Comparison of ENCODE assay signal across 14 cellular contexts in the genomic region with DNA sequence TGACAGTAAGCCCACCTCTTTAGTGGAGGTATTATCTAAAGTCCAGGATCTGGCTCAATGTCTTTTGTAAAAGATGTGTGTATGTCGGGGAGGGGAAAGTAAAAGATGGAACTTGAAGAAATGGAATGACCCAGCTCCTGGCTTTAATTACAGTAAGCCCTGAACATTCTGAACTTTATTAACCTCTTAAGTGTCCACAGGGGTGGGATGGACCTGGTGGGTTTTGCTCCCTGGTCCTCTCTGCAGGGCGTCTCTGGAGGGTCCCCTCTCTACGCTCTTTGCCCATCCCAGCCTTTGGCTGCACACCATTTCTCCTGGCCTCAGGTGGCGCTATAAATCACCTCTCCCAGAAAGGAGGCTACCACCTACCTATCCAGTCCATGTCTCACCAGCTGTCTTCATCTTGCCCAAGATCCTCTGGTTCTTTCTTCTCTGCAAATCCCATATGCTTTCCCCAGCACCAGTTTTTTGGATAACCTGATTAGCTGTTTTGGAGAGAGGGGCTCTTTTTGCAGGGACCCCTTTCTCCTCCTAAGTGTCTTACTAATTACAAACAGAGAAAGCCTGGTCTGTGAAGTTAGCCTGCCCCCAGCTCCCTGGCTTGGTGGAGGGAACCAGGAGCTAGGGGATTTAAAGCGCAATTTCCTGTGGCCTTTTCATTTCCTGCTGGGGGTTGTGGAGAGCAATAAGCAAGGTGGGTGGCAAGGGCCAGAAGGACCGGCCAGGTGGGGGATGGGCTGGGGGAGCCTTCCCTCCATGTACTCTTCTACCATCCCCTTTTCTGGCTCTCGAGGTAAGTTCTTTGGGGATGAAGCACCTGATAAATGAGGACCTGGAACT. TPM values are rescaled to one million over a fixed set of nuclear protein-coding genes. Genes with fewer than 3 reads are reported as not detected.
DNase-seq lines count a peak whose midpoint lies in the region; ATAC-seq and TF ChIP-seq lines count a peak whose summit lies in the region.
"Had no signal": no experiment of that assay in that cellular context is flagged by ENCODE, and none has a peak within 500 bp of the region (broad histone marks: within the 10 kb centered on the region; RNA-seq: fewer than 3 reads in every experiment).

No MANE protein-coding gene starts in this region.

- TF ChIP-seq RAD21 in HCT116 (IDR thresholded peaks at IDR 0.05; ENCODE audit: low read depth) = no peak

- no peaks in the 10 kb centered on the region for H3K79me2 ChIP-seq in HCT116 (ENCODE audit: insufficient read depth, low read length)

- H3K4me1 ChIP-seq in HCT116 (ENCODE audit: control insufficient read depth in 1 of 2, insufficient read depth in 2 of 2, low read length in 2 of 2) = peaks cover 3 to 13% of the 10 kb centered on the region in 2 experiments; a peak in 3 of 4 replicates
- H3K4me1 ChIP-seq in transverse colon = peaks cover 12 to 24% (median 17%) of the 10 kb centered on the region in 4 donors

- POLR2A ChIA-PET in HCT116 (lab: Charles Lee) = no interaction called here

- TF ChIP-seq EP300 in transverse colon (IDR thresholded peaks at IDR 0.05; ENCODE audit: low read depth) = no peak

- WGBS in transverse colon (ENCODE audit: low coverage in 1 of 2), 2 donors = 58 to 63% methylated on average over 4 to 7 of the region's 7 CpGs

- in situ Hi-C loops in G401 (cut with HindIII; ENCODE audit: low sequenced_read_pairs) = no loop called here
- in situ Hi-C loops in transverse colon (cut with MboI; ENCODE audit: low pct_ligation_motif_present in 1 of 4, low pct_unique_long_range_greater_than_20kb in 1 of 4, low sequenced_read_pairs in 3 of 4) = loop anchor here in 1 of 4 donors (25.0 kb wide), 1 partner anchor 432 kb away; a partner anchor contains a TSS

- H4K20me1 ChIP-seq in HCT116 (ENCODE audit: insufficient read depth) = no peaks in the 10 kb centered on the region

- H3K4me2 ChIP-seq in HCT116 (ENCODE audit: low read length) = no peak overlapping the region

- TF ChIP-seq CTCF in HCT116 (IDR thresholded peaks at IDR 0.05 in 2 of 3, conservative IDR thresholded peaks at IDR 0.05 in 1 of 3; ENCODE audit: borderline replicate concordance in 1 of 3, insufficient read depth in 1 of 3, low read depth in 2 of 3, low read length in 2 of 3) (peak in 2 of 3 experiments; percentile 29 to 34; a peak in 3 of 6 replicates), WERI-Rb-1 (IDR thresholded peaks at IDR 0.05; ENCODE audit: low read depth, low read length) (peak; percentile 57; the same call in 1 of the 2 replicates), transverse colon (IDR thresholded peaks at IDR 0.05) (no peak)

- CTCF ChIA-PET in HCT116 (lab: Charles Lee) = interaction anchor here (1.0 to 4.0 kb wide), 3 partner anchors 10 to 453 kb away, joined by 3 to 70 read pairs (median 11); no protein-coding TSS in a partner anchor

- intact Hi-C loops in HCT116 (cut with micrococcal nuclease) (no loop called here), transverse colon (cut with DNase I; ENCODE audit: low total_unique reads) (no loop called here)

- H3K4me3 ChIP-seq in HCT116 (replicated peaks in 1 of 2; ENCODE audit: low read depth in 1 of 2, low read length in 2 of 2) = no peak overlapping the region
- H3K4me3 ChIP-seq in WERI-Rb-1 (ENCODE audit: low read depth, low read length) = no peak overlapping the region
- no peak overlapping the region for H3K4me3 ChIP-seq in transverse colon
- H3K4me3 ChIP-seq: body of pancreas had no signal

- H3K27me3 ChIP-seq in HCT116 (ENCODE audit: insufficient read depth, low read length) (peaks cover 6% of the 10 kb centered on the region; the same call in 1 of the 2 replicates), WERI-Rb-1 (ENCODE audit: insufficient read depth, low read depth, severe bottlenecking) (no peaks in the 10 kb centered on the region), transverse colon (peaks cover 95% of the 10 kb centered on the region)
- H3K27me3 ChIP-seq: body of pancreas had no signal

- 0 out of 2 replicates have a peak, but pooled peaks have one; percentile 33 for ATAC-seq in HCT116
- ATAC-seq: effector memory CD8-positive, alpha-beta T cell had no signal

- DNase-seq in G401 (ENCODE audit: low spot score) (peak; percentile 58), HCT116 (ENCODE audit: low read depth, low spot score) (no peak), WERI-Rb-1 (peak; percentile 30), left kidney (ENCODE audit: low read depth, low spot score) (peak; percentile 46), NCI-H1436 (lab: John Stamatoyannopoulos, UW) (no peak), A172 (ENCODE audit: low spot score) (no peak), transverse colon (no peak)
- DNase-seq in activated CD4-positive, CD25-positive, alpha-beta regulatory T cell (lab: John Stamatoyannopoulos, UW) = no peak
- DNase-seq: activated CD4-positive, alpha-beta memory T cell treated with anti-CD3 and anti-CD28 coated beads for 36 hours; body of pancreas; effector memory CD8-positive, alpha-beta T cell; kidney glomerular epithelial cell; NCI-H146; stimulated activated CD4-positive, alpha-beta T cell treated with anti-CD3 and anti-CD28 coated beads, Interleukin-2, amount 100 ng/mL, for 24 hours had no signal

- H3K27ac ChIP-seq in HCT116 (ENCODE audit: low read depth, low read length) (no peak overlapping the region), WERI-Rb-1 (peak overlapping the region; percentile 28; the same call in 1 of the 2 replicates), transverse colon (no peak overlapping the region)
- H3K27ac ChIP-seq: body of pancreas had no signal

- H3K9ac ChIP-seq in HCT116 (ENCODE audit: low read length) = no peak overlapping the region

- TF ChIP-seq POLR2A in HCT116 (IDR thresholded peaks at IDR 0.05; ENCODE audit: borderline replicate concordance, extremely low read depth, insufficient read depth, insufficient read length) (no peak), transverse colon (IDR thresholded peaks at IDR 0.05) (no peak)

- no peaks in the 10 kb centered on the region for H3K9me3 ChIP-seq in HCT116 (ENCODE audit: control insufficient read depth in 1 of 2, insufficient read depth in 1 of 2, low read depth in 1 of 2, low read length in 2 of 2)
- no peaks in the 10 kb centered on the region for H3K9me3 ChIP-seq in WERI-Rb-1 (ENCODE audit: severe bottlenecking)
- H3K9me3 ChIP-seq in transverse colon = no peaks in the 10 kb centered on the region
- H3K9me3 ChIP-seq: body of pancreas had no signal

- H3K9me2 ChIP-seq in HCT116 (ENCODE audit: insufficient read depth) = no peaks in the 10 kb centered on the region

- no TSS peak for BruUV-seq in HCT116 (replicated peaks; lab: Mats Ljungman, UMichigan)

- H2AFZ ChIP-seq in HCT116 (ENCODE audit: low read depth, low read length, poor library complexity, severe bottlenecking) = no peak overlapping the region

- RAD21 ChIA-PET in HCT116 (lab: Charles Lee; ENCODE audit: low non-redundant PET in 1 of 2, low total read pairs in 2 of 2, uncharacterized antibody in 2 of 2, unreplicated experiment in 2 of 2) = no interaction called here

- no peaks in the 10 kb centered on the region for H3K36me3 ChIP-seq in HCT116 (ENCODE audit: control insufficient read depth in 1 of 2, insufficient read depth in 2 of 2, low read length in 2 of 2)
- H3K36me3 ChIP-seq in WERI-Rb-1 = no peaks in the 10 kb centered on the region
- H3K36me3 ChIP-seq in transverse colon = no peaks in the 10 kb centered on the region

TF ChIP-seq in HCT116, 20 proteins besides CTCF, POLR2A, EP300 and RAD21:
- TF ChIP-seq SP1 (IDR thresholded peaks at IDR 0.05; ENCODE audit: low read depth) (no peak), ZNF274 (IDR thresholded peaks at IDR 0.05; ENCODE audit: low read depth, low read length) (no peak), JUND (IDR thresholded peaks at IDR 0.05) (no peak), EGR1 (IDR thresholded peaks at IDR 0.05; ENCODE audit: low read depth) (no peak), YY1 (IDR thresholded peaks at IDR 0.05; ENCODE audit: extremely low read depth, insufficient replicate concordance, low read depth, low read length) (no peak), ELF1 (IDR thresholded peaks at IDR 0.05; ENCODE audit: borderline replicate concordance, low read depth) (no peak), EZH2 (IDR thresholded peaks at IDR 0.05) (no peak), SRF (IDR thresholded peaks at IDR 0.05; ENCODE audit: low read depth) (no peak)
- TF ChIP-seq, protein P1, sequence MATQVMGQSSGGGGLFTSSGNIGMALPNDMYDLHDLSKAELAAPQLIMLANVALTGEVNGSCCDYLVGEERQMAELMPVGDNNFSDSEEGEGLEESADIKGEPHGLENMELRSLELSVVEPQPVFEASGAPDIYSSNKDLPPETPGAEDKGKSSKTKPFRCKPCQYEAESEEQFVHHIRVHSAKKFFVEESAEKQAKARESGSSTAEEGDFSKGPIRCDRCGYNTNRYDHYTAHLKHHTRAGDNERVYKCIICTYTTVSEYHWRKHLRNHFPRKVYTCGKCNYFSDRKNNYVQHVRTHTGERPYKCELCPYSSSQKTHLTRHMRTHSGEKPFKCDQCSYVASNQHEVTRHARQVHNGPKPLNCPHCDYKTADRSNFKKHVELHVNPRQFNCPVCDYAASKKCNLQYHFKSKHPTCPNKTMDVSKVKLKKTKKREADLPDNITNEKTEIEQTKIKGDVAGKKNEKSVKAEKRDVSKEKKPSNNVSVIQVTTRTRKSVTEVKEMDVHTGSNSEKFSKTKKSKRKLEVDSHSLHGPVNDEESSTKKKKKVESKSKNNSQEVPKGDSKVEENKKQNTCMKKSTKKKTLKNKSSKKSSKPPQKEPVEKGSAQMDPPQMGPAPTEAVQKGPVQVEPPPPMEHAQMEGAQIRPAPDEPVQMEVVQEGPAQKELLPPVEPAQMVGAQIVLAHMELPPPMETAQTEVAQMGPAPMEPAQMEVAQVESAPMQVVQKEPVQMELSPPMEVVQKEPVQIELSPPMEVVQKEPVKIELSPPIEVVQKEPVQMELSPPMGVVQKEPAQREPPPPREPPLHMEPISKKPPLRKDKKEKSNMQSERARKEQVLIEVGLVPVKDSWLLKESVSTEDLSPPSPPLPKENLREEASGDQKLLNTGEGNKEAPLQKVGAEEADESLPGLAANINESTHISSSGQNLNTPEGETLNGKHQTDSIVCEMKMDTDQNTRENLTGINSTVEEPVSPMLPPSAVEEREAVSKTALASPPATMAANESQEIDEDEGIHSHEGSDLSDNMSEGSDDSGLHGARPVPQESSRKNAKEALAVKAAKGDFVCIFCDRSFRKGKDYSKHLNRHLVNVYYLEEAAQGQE (IDR thresholded peaks at IDR 0.05; ENCODE audit: low read depth) = no peak
TF ChIP-seq in HCT116: peak in this region for 0.

RNA-seq across cellular contexts. Expression of a gene that starts 3.9 kb away (rescaled TPM):
- total RNA-seq in G401 (2014; rRNA removed; shearing (Covaris generic)) = not detected in 2 replicates
- total RNA-seq in HCT116 (2021; ENCODE audit: unreplicated experiment) = not detected
- polyA plus RNA-seq in HCT116 (2012) = not detected in 2 replicates
- not detected in 2 replicates for total RNA-seq in A172 (2014; rRNA removed; shearing (Covaris generic))
- not detected for total RNA-seq in transverse colon
- total RNA-seq: activated CD4-positive, alpha-beta memory T cell treated with anti-CD3 and anti-CD28 coated beads for 36 hours; body of pancreas had no signal

RNA-seq across cellular contexts. Expression of a gene that starts 28.4 kb away (rescaled TPM):
- total RNA-seq in G401 (2014; rRNA removed; shearing (Covaris generic)) = 232 and 250 TPM in 2 replicates
- total RNA-seq in HCT116 (2021; ENCODE audit: unreplicated experiment) = 42.6 TPM
- 33.2 and 36.3 TPM in 2 replicates for polyA plus RNA-seq in HCT116 (2012)
- 36.8 and 40.2 TPM in 2 replicates for total RNA-seq in A172 (2014; rRNA removed; shearing (Covaris generic))
- total RNA-seq in transverse colon = 100 to 1,000 TPM; 118 to 186 (median 168) TPM

Comparison
In these comparisons a context has a peak if more than half of its experiments do, and no peak if none do; other contexts are left out.
1. DNase-seq: peak in G401 (single experiment), WERI-Rb-1 (single experiment) and left kidney (single experiment); none in HCT116 (single experiment), NCI-H1436 (single experiment), activated CD4-positive, CD25-positive, alpha-beta regulatory T cell (0 of 4), A172 (single experiment) and transverse colon (single experiment).
2. CTCF ChIP-seq: peak in HCT116 (2 of 3) and WERI-Rb-1 (single experiment); none in transverse colon (0 of 5).